In the genomic region with DNA sequence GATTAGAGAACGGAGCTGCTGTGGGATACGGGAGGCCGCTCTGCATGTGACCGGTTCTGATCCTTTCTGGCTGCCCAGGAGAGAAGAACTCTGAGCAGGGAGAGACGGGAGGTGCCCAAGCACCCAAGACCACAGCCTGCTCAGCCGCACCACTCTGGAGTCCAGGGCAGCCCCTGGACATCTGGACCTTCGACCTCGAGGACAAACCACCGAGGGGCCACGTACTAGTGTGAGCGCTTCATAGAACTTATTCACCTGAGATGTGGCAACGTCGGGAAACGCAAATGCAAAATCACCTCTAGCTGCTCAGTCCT, we compare ENCODE assay signal across 11 cellular contexts. TPM values are rescaled to one million over a fixed set of nuclear protein-coding genes. Genes with fewer than 3 reads are reported as not detected.
DNase-seq lines count a peak whose midpoint lies in the region; ATAC-seq and TF ChIP-seq lines count a peak whose summit lies in the region.
"Had no signal": no experiment of that assay in that cellular context is flagged by ENCODE, and none has a peak within 500 bp of the region (broad histone marks: within the 10 kb centered on the region; RNA-seq: fewer than 3 reads in every experiment).

No MANE protein-coding gene starts in this region.

- DNase-seq in Karpas-422 = no peak
- DNase-seq in central memory CD8-positive, alpha-beta T cell (ENCODE audit: low spot score in 2 of 2) = no peak
- DNase-seq in neuronal stem cell (ENCODE audit: low spot score) = no peak
- DNase-seq in OCI-M2 (lab: John Stamatoyannopoulos, UW; ENCODE audit: unreplicated experiment) = no peak
- no peak for DNase-seq in NCI-H774 (lab: John Stamatoyannopoulos, UW)
- DNase-seq: DMS53, NCI-H1436 had no signal

- no peak overlapping the region for H4K8ac ChIP-seq in neuronal stem cell (ENCODE audit: low read depth, low read length)

- H3K27ac ChIP-seq in DOHH2 (ENCODE audit: low read depth, low read length) = peak overlapping the region; percentile 63
- peak overlapping the region; percentile 61; the same call in 1 of the 2 replicates for H3K27ac ChIP-seq in Karpas-422 (ENCODE audit: low read length)
- no peak overlapping the region for H3K27ac ChIP-seq in neuronal stem cell (replicated peaks; ENCODE audit: low read length)

- H3K79me2 ChIP-seq in DOHH2 (ENCODE audit: control insufficient read depth, low read length) (peaks cover 49% of the 10 kb centered on the region), Karpas-422 (ENCODE audit: low read length) (0 out of 2 replicates have a peak, but pooled peaks cover 5% of the 10 kb centered on the region)

- no peak overlapping the region for H2BK15ac ChIP-seq in neuronal stem cell (ENCODE audit: low read length)

- no peaks in the 10 kb centered on the region for H3K9me3 Mint-ChIP-seq in central memory CD8-positive, alpha-beta T cell

- peak overlapping the region; percentile 94 for H3K4me3 Mint-ChIP-seq in central memory CD8-positive, alpha-beta T cell

- H3K4me1 Mint-ChIP-seq in central memory CD8-positive, alpha-beta T cell = peaks cover 30% of the 10 kb centered on the region

- no peaks in the 10 kb centered on the region for H3K27me3 Mint-ChIP-seq in central memory CD8-positive, alpha-beta T cell

- peak overlapping the region; percentile 96 for H3K27ac Mint-ChIP-seq in central memory CD8-positive, alpha-beta T cell (ENCODE audit: low read depth)

- H2BK12ac ChIP-seq in neuronal stem cell (ENCODE audit: low read length) = no peak overlapping the region

- H4K91ac ChIP-seq in neuronal stem cell (ENCODE audit: low read depth, low read length, poor library complexity) = no peak overlapping the region

- H3K4me2 ChIP-seq in DOHH2 (ENCODE audit: low read length) = peak overlapping the region; percentile 83
- H3K4me2 ChIP-seq in Karpas-422 (ENCODE audit: low read depth, low read length, poor library complexity, severe bottlenecking) = peak overlapping the region; percentile 79
- H3K4me2 ChIP-seq in neuronal stem cell (ENCODE audit: insufficient read depth, low read length, poor library complexity, severe bottlenecking) = no peak overlapping the region

- H3K4me1 ChIP-seq in DOHH2 (ENCODE audit: control insufficient read depth, low read length) = peaks cover 56% of the 10 kb centered on the region
- peaks cover 41% of the 10 kb centered on the region for H3K4me1 ChIP-seq in Karpas-422 (ENCODE audit: low read length)
- peaks cover 4 to 6% of the 10 kb centered on the region in 2 donors for H3K4me1 ChIP-seq in neuronal stem cell (ENCODE audit: control insufficient read depth in 2 of 2, insufficient read depth in 1 of 2, low read depth in 1 of 2, low read length in 2 of 2)

- no peak overlapping the region for H3K18ac ChIP-seq in neuronal stem cell (ENCODE audit: low read length)

- H3K79me1 ChIP-seq in neuronal stem cell (ENCODE audit: low read depth, low read length) = peaks cover 26% of the 10 kb centered on the region

- H2AFZ ChIP-seq in Karpas-422 (ENCODE audit: low read length) = no peak overlapping the region
- no peak overlapping the region for H2AFZ ChIP-seq in neuronal stem cell (ENCODE audit: low read length)

- H4K20me1 ChIP-seq in DOHH2 (ENCODE audit: control insufficient read depth, insufficient read depth, low read depth, low read length) (peaks cover 12% of the 10 kb centered on the region; the same call in 1 of the 2 replicates), Karpas-422 (ENCODE audit: insufficient read depth, low read depth, low read length) (peaks cover 20% of the 10 kb centered on the region; the same call in 1 of the 2 replicates)

- H3K9me2 ChIP-seq in DOHH2 (replicated peaks; ENCODE audit: control insufficient read depth, low read length) (no peaks in the 10 kb centered on the region), Karpas-422 (replicated peaks; ENCODE audit: insufficient read depth, low read length) (no peaks in the 10 kb centered on the region)

- H2BK5ac ChIP-seq in neuronal stem cell (ENCODE audit: low read length) = no peak overlapping the region

- H3K4ac ChIP-seq in neuronal stem cell (ENCODE audit: low read length) = no peak overlapping the region

- H2AK5ac ChIP-seq in neuronal stem cell (ENCODE audit: low read depth, low read length) = no peak overlapping the region

- no peak overlapping the region for H3K23ac ChIP-seq in neuronal stem cell (ENCODE audit: low read depth, low read length, poor library complexity)

- H3F3A ChIP-seq in DOHH2 (ENCODE audit: control insufficient read depth, insufficient read depth) = peaks cover 8% of the 10 kb centered on the region

- no peak overlapping the region for H3K14ac ChIP-seq in neuronal stem cell (ENCODE audit: low read length)

- WGBS in neuronal stem cell (ENCODE audit: extremely low coverage in 2 of 2, insufficient read length in 2 of 2, insufficient replicate concordance in 1 of 2), 2 donors = no CpG with 5 or more reads among the region's 14 CpGs

- H3K9ac ChIP-seq in Karpas-422 (ENCODE audit: low read length) = peak overlapping the region; percentile 83
- peak overlapping the region; percentile 60 for H3K9ac ChIP-seq in neuronal stem cell (ENCODE audit: low read depth, low read length, poor library complexity)

- ATAC-seq in central memory CD8-positive, alpha-beta T cell (replicated peaks; ENCODE audit: extremely low read depth, poor library complexity, severe bottlenecking) = no peak
- ATAC-seq in GM19324 (IDR thresholded peaks at IDR 0.05; ENCODE audit: low FRiP score, unreplicated experiment) (no peak), GM18873 (IDR thresholded peaks at IDR 0.05; ENCODE audit: low FRiP score, unreplicated experiment) (no peak)

- H3K36me3 ChIP-seq in DOHH2 (ENCODE audit: control insufficient read depth, low read length) = peaks cover 54% of the 10 kb centered on the region
- no peaks in the 10 kb centered on the region for H3K36me3 ChIP-seq in Karpas-422 (ENCODE audit: insufficient read depth, low read length)
- peaks cover 17 to 46% of the 10 kb centered on the region in 2 donors for H3K36me3 ChIP-seq in neuronal stem cell (replicated peaks in 1 of 2; ENCODE audit: control insufficient read depth in 2 of 2, insufficient read depth in 2 of 2, low read length in 2 of 2)

- no peak for TF ChIP-seq CTCF in DOHH2 (IDR thresholded peaks at IDR 0.05; ENCODE audit: low read depth, low read length, poor library complexity, severe bottlenecking)

- H3K27me3 ChIP-seq in DOHH2 (ENCODE audit: control insufficient read depth, low read length) = no peaks in the 10 kb centered on the region
- no peaks in the 10 kb centered on the region for H3K27me3 ChIP-seq in Karpas-422 (ENCODE audit: low read length)
- H3K27me3 ChIP-seq in neuronal stem cell (ENCODE audit: control insufficient read depth in 3 of 3, insufficient read depth in 3 of 3, low read depth in 1 of 3, low read length in 3 of 3) = no peaks in the 10 kb centered on the region

- H3K4me3 ChIP-seq in DOHH2 (ENCODE audit: low read length) (peak overlapping the region; percentile 68), Karpas-422 (ENCODE audit: low read length) (peak overlapping the region; percentile 70; the same call in 1 of the 2 replicates), neuronal stem cell (ENCODE audit: low read length in 2 of 2) (no peak overlapping the region)

- H3K9me3 ChIP-seq in DOHH2 (ENCODE audit: control insufficient read depth, insufficient read depth, low read length) (no peaks in the 10 kb centered on the region), Karpas-422 (ENCODE audit: low read length) (no peaks in the 10 kb centered on the region), neuronal stem cell (replicated peaks in 1 of 2; ENCODE audit: control insufficient read depth in 2 of 2, insufficient read depth in 1 of 2, low read depth in 1 of 2, low read length in 2 of 2) (no peaks in the 10 kb centered on the region)

- H2BK120ac ChIP-seq in neuronal stem cell (ENCODE audit: low read depth, low read length) = no peak overlapping the region

- peaks cover 44% of the 10 kb centered on the region for H3K36me3 Mint-ChIP-seq in central memory CD8-positive, alpha-beta T cell (ENCODE audit: insufficient read depth)

RNA-seq across cellular contexts. Expression of a gene that starts 5.9 kb away (rescaled TPM):
- 16.9 and 27.1 TPM in 2 replicates for total RNA-seq in Karpas-422 (2014; rRNA removed; shearing (Covaris generic); ENCODE audit: low replicate concordance)
- 20.4 TPM for polyA plus RNA-seq in neuronal stem cell (2013, experiment 1 of 2)
- 19.1 TPM for polyA plus RNA-seq in neuronal stem cell (2013, experiment 2 of 2)

RNA-seq across cellular contexts. Expression of a gene that starts 6.0 kb away (rescaled TPM):
- 11.3 and 23.8 TPM in 2 replicates for total RNA-seq in Karpas-422 (2014; rRNA removed; shearing (Covaris generic); ENCODE audit: low replicate concordance)
- 25.8 TPM for polyA plus RNA-seq in neuronal stem cell (2013, experiment 1 of 2)
- 28.0 TPM for polyA plus RNA-seq in neuronal stem cell (2013, experiment 2 of 2)

RNA-seq across cellular contexts. Expression of a gene that starts 14.0 kb away (rescaled TPM):
- 1.3 and 1.4 TPM in 2 replicates for total RNA-seq in Karpas-422 (2014; rRNA removed; shearing (Covaris generic); ENCODE audit: low replicate concordance)
- 0.50 TPM for polyA plus RNA-seq in neuronal stem cell (2013, experiment 1 of 2)
- polyA plus RNA-seq in neuronal stem cell (2013, experiment 2 of 2) = 0.32 TPM
- total RNA-seq: cerebellum had no signal

RNA-seq across cellular contexts. Expression of a gene that starts 37.4 kb away (rescaled TPM):
- total RNA-seq in Karpas-422 (2014; rRNA removed; shearing (Covaris generic); ENCODE audit: low replicate concordance) = 35.0 and 82.2 TPM in 2 replicates
- 50.0 TPM for polyA plus RNA-seq in neuronal stem cell (2013, experiment 1 of 2)
- 51.3 TPM for polyA plus RNA-seq in neuronal stem cell (2013, experiment 2 of 2)

RNA-seq across cellular contexts. Expression of a gene that starts 49.4 kb away (rescaled TPM):
- 395 and 1,207 TPM in 2 replicates for total RNA-seq in Karpas-422 (2014; rRNA removed; shearing (Covaris generic); ENCODE audit: low replicate concordance)
- polyA plus RNA-seq in neuronal stem cell (2013, experiment 1 of 2) = 74.4 TPM
- 71.9 TPM for polyA plus RNA-seq in neuronal stem cell (2013, experiment 2 of 2)

Comparison
In these comparisons a context has a peak if more than half of its experiments do, and no peak if none do; other contexts are left out.
1. H3K4me3 ChIP-seq: peak in DOHH2 (single experiment) and Karpas-422 (single experiment); none in neuronal stem cell (0 of 2).